In genomic region chr12:69639400-69640016, GRCh38 we compare ENCODE assay signal across 8 cellular contexts. TPM values are rescaled to one million over a fixed set of nuclear protein-coding genes. Genes with fewer than 3 reads are reported as not detected.
A peak's percentile ranks its signal among the peaks of the same experiment; 100 is the strongest.
DNase-seq lines count a peak whose midpoint lies in the region; ATAC-seq and TF ChIP-seq lines count a peak whose summit lies in the region.

No MANE protein-coding gene starts in this region.

- no peak for TF ChIP-seq POLR2A in GM18505 (IDR thresholded peaks at IDR 0.05; ENCODE audit: borderline replicate concordance, extremely low read depth, insufficient read depth, insufficient read length)

- H3K36me3 ChIP-seq in lower lobe of right lung, result no peaks in the 10 kb centered on the region

- H3K4me3 ChIP-seq in choroid plexus epithelial cell (ENCODE audit: low read depth, low read length) (no peak overlapping the region), lower lobe of right lung (no peak overlapping the region)

- ATAC-seq in GM18505 (IDR thresholded peaks at IDR 0.05; ENCODE audit: unreplicated experiment), result peak; percentile 89
- peak; percentile 85 for ATAC-seq in HG02973 (IDR thresholded peaks at IDR 0.05; ENCODE audit: unreplicated experiment)
- peak; percentile 88 for ATAC-seq in activated CD4-positive, alpha-beta T cell treated with anti-CD3 and anti-CD28 coated beads for 36 hours
- peak; percentile 85 to 88 for ATAC-seq in lower lobe of right lung

- H3K4me3 Mint-ChIP-seq in activated CD4-positive, alpha-beta T cell treated with anti-CD3 and anti-CD28 coated beads for 36 hours, result no peak overlapping the region

- POLR2A ChIA-PET in activated CD4-positive, alpha-beta T cell treated with anti-CD3 and anti-CD28 coated beads for 36 hours (lab: Charles Lee), result no interaction called here

- H3K27ac ChIP-seq in lower lobe of right lung, result no peak overlapping the region

- no peaks in the 10 kb centered on the region for H3K9me3 ChIP-seq in lower lobe of right lung

- CTCF ChIA-PET in activated CD4-positive, alpha-beta T cell treated with anti-CD3 and anti-CD28 coated beads for 36 hours (lab: Charles Lee), result interaction anchor here (0.6 to 3.8 kb wide), 29 partner anchors 9 to 1301 kb away, joined by 3 to 36 read pairs (median 3); no protein-coding TSS in a partner anchor

- peak; percentile 97 for TF ChIP-seq CTCF in choroid plexus epithelial cell (conservative IDR thresholded peaks at IDR 0.05; ENCODE audit: low read depth, low read length)
- TF ChIP-seq CTCF in lower lobe of right lung (IDR thresholded peaks at IDR 0.05), result peak; percentile 90

- DNase-seq in AG08395 (ENCODE audit: low spot score), result peak; percentile 84
- peak; percentile 14 for DNase-seq in NCI-H2196 treated with DMSO at 0.1 percent for 48 hours (lab: John Stamatoyannopoulos, UW; ENCODE audit: unreplicated experiment)
- peak; percentile 79 for DNase-seq in activated CD4-positive, alpha-beta T cell treated with anti-CD3 and anti-CD28 coated beads for 36 hours
- peak; percentile 84 for DNase-seq in choroid plexus epithelial cell (ENCODE audit: low read depth)
- DNase-seq in lower lobe of right lung, result peak; percentile 64
- peak; percentile 8 to 23 for DNase-seq in stimulated activated CD8-positive, alpha-beta memory T cell treated with anti-CD3 and anti-CD28 coated beads, Interleukin-15, amount 100 ng/mL, for 4 hours (ENCODE audit: low read depth in 2 of 2)

- no peaks in the 10 kb centered on the region for H3K9me3 Mint-ChIP-seq in activated CD4-positive, alpha-beta T cell treated with anti-CD3 and anti-CD28 coated beads for 36 hours (ENCODE audit: low read depth)

- intact Hi-C loops in activated CD4-positive, alpha-beta T cell treated with anti-CD3 and anti-CD28 coated beads for 36 hours (cut with DNase I, micrococcal nuclease), result loop anchor here (1.0 to 5.0 kb wide), 3 partner anchors 282 to 487 kb away; no protein-coding TSS in a partner anchor
- intact Hi-C loops in lower lobe of right lung (cut with DNase I), result no loop called here

- H3K4me1 Mint-ChIP-seq in activated CD4-positive, alpha-beta T cell treated with anti-CD3 and anti-CD28 coated beads for 36 hours, result no peaks in the 10 kb centered on the region

- no peaks in the 10 kb centered on the region for H3K27me3 ChIP-seq in lower lobe of right lung (ENCODE audit: low read depth)

- H3K27ac Mint-ChIP-seq in activated CD4-positive, alpha-beta T cell treated with anti-CD3 and anti-CD28 coated beads for 36 hours, result no peak overlapping the region

- no peaks in the 10 kb centered on the region for H3K27me3 Mint-ChIP-seq in activated CD4-positive, alpha-beta T cell treated with anti-CD3 and anti-CD28 coated beads for 36 hours

- H3K4me1 ChIP-seq in lower lobe of right lung, result no peaks in the 10 kb centered on the region

- H3K36me3 Mint-ChIP-seq in activated CD4-positive, alpha-beta T cell treated with anti-CD3 and anti-CD28 coated beads for 36 hours (ENCODE audit: low read depth), result no peaks in the 10 kb centered on the region

RNA-seq across cellular contexts. Expression of gene LRRC10, which starts 28.8 kb away (rescaled TPM):
- not detected for total RNA-seq in activated CD4-positive, alpha-beta T cell treated with anti-CD3 and anti-CD28 coated beads for 36 hours
- total RNA-seq in lower lobe of right lung, result not detected

RNA-seq across cellular contexts. Expression of gene CCT2, which starts 54.2 kb away (rescaled TPM):
- total RNA-seq in activated CD4-positive, alpha-beta T cell treated with anti-CD3 and anti-CD28 coated beads for 36 hours, result 100 to 1,000 TPM; 293 to 360 TPM
- 81.4 TPM for total RNA-seq in lower lobe of right lung

RNA-seq across cellular contexts. Expression of gene BEST3, which starts 59.6 kb away (rescaled TPM):
- not detected for total RNA-seq in activated CD4-positive, alpha-beta T cell treated with anti-CD3 and anti-CD28 coated beads for 36 hours
- not detected for total RNA-seq in lower lobe of right lung

Comparison
In these comparisons a context has a peak if more than half of its experiments do, and no peak if none do; other contexts are left out.
1. DNase-seq: peak in every context shown above with its lines; median percentile 84 in AG08395; 84 in choroid plexus epithelial cell; 79 in activated CD4-positive, alpha-beta T cell treated with anti-CD3 and anti-CD28 coated beads for 36 hours; 64 in lower lobe of right lung; 16 in stimulated activated CD8-positive, alpha-beta memory T cell treated with anti-CD3 and anti-CD28 coated beads, Interleukin-15, amount 100 ng/mL, for 4 hours; 14 in NCI-H2196 treated with DMSO at 0.1 percent for 48 hours.